ENCODE assay signal across 30 cellular contexts in the genomic region with DNA sequence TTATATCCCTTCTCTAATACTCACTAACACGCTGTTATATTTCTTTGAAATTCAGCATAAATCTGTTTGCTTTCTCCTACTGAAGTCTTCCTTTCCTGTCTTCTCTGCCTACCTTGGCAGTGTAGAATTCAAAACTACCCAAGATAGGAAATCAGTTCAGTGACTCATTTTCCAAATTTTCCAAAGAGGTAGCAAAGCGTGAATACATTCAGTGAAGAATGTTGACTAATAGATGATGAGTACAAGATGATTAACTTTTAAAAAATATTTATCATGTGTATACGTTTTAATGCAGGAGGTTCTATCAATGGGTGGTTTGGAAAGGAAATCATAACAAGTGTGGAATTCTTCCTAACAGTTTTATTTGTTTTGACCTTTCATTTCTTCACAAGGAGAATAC.
DNase-seq lines count a peak whose midpoint lies in the region; ATAC-seq, FAIRE-seq and TF ChIP-seq lines count a peak whose summit lies in the region.
"Had no signal": no experiment of that assay in that cellular context is flagged by ENCODE, and none has a peak within 500 bp of the region (broad histone marks: within the 10 kb centered on the region; RNA-seq: fewer than 3 reads in every experiment).

No MANE protein-coding gene starts in this region.

- peak; percentile 13 for DNase-seq in A172 (ENCODE audit: low spot score)
- DNase-seq in H54 (ENCODE audit: insufficient read length, low spot score): peak; percentile 4
- DNase-seq in RCC 7860 (ENCODE audit: low spot score): peak; percentile 64
- peak; percentile 13 to 44 for DNase-seq in foreskin fibroblast
- no peak for DNase-seq in left colon
- no peak for DNase-seq in posterior vena cava (ENCODE audit: low spot score)
- no peak for DNase-seq in anterior cingulate cortex (lab: John Stamatoyannopoulos, UW)
- DNase-seq: activated CD4-positive, alpha-beta T cell treated with anti-CD3 and anti-CD28 coated beads for 4 hours; activated CD8-positive, alpha-beta memory T cell treated with anti-CD3 and anti-CD28 coated beads for 24 hours; activated gamma-delta T cell; CD8-positive, alpha-beta memory T cell; DMS153; GDM1; kidney; lower lobe of right lung; mucosa of descending colon; NCI-H1105; NCI-H187 treated with DMSO at 0.1 percent for 48 hours; NCI-H526; retina; stimulated activated CD4-positive, alpha-beta T cell treated with anti-CD3 and anti-CD28 coated beads, Interleukin-1b, Interleukin-23, amount 100 ng/mL, for 48 hours; stimulated activated CD8-positive, alpha-beta memory T cell treated with anti-CD3 and anti-CD28 coated beads, Interleukin-4, amount 100 ng/mL, for 48 hours; stimulated activated naive CD8-positive, alpha-beta T cell treated with anti-CD3 and anti-CD28 coated beads, Interleukin-15, amount 100 ng/mL, for 72 hours; thyroid gland had no signal

- ATAC-seq in left colon (no peak), HG03039 (IDR thresholded peaks at IDR 0.05; ENCODE audit: unreplicated experiment) (no peak)
- ATAC-seq: lower lobe of right lung; mucosa of descending colon; natural killer cell treated with Interleukin-12 subunit alpha and Interleukin-12 subunit beta and Interleukin-15 and Interleukin-18, amount 100 ng/mL, for 72 hours; stimulated activated naive CD8-positive, alpha-beta T cell treated with anti-CD3 and anti-CD28 coated beads, Interleukin-15, amount 100 ng/mL, for 72 hours had no signal

- peak; percentile 75 for FAIRE-seq in H54 (lab: Jason Lieb, UNC)
- peak; percentile 92 for FAIRE-seq in RCC 7860 (lab: Jason Lieb, UNC)
- FAIRE-seq: A204.1, GM18507, kidney had no signal

- no peak for TF ChIP-seq CTCF in foreskin fibroblast (IDR thresholded peaks at IDR 0.05; ENCODE audit: low read depth, low read length)

- H3K4me3 ChIP-seq in foreskin fibroblast (ENCODE audit: low read depth in 1 of 2, low read length in 2 of 2): no peak overlapping the region
- H3K4me3 ChIP-seq: lower lobe of right lung, mucosa of descending colon, smooth muscle cell, thyroid gland, vagina had no signal

- TF ChIP-seq POLR2A in H54 (IDR thresholded peaks at IDR 0.05; ENCODE audit: low read depth, low read length): no peak

- intact Hi-C loops in left colon (cut with DNase I, micrococcal nuclease) (no loop called here), posterior vena cava (cut with DNase I) (no loop called here)

Comparison
In these comparisons a context has a peak if more than half of its experiments do, and no peak if none do; other contexts are left out.
1. DNase-seq: peak in A172 (single experiment), H54 (single experiment), RCC 7860 (single experiment) and foreskin fibroblast (2 of 2); none in left colon (0 of 2), posterior vena cava (single experiment) and anterior cingulate cortex (0 of 58).